1 cellular context compared by ENCODE assay signal in the genomic region with DNA sequence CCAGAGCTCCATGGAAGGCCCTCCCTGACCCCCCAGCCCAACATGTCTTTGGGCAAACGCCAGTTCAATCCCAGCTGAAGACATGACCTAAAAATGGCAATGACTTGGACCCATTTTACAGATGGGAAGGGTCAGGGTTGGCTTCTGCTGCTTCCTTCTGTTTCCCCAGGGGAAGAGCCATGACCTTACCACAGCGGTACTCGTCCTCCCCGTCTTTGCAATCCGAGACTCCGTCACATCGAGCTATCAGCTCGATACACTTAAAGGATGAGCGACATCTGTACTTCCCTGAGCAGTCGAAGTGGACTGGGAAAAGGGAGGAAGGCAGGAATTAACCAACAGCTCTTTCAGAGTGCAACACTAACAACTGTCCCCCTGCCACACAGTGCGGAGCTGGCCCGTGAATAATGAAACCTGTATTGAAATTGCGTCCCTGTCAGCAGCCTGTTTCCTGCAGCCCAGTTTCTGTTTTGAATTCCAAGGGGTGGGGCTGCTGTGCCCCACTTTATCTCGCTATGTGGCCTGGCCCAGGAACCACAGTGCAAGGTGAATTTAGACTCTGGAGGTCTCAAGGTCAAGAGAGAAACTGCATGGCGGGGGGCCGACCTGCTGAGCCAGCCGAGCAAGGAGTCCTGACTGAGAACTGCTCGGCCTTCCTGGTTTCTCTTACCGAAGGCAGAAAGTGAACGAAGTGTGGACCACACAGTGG.
A peak's percentile ranks its signal among the peaks of the same experiment; 100 is the strongest.
TF ChIP-seq lines count a peak whose summit lies in the region.

No MANE protein-coding gene starts in this region.

TF ChIP-seq in HepG2, 621 proteins besides CTCF, POLR2A, EP300 and RAD21 (continued from another document):
- TF ChIP-seq, protein P1, sequence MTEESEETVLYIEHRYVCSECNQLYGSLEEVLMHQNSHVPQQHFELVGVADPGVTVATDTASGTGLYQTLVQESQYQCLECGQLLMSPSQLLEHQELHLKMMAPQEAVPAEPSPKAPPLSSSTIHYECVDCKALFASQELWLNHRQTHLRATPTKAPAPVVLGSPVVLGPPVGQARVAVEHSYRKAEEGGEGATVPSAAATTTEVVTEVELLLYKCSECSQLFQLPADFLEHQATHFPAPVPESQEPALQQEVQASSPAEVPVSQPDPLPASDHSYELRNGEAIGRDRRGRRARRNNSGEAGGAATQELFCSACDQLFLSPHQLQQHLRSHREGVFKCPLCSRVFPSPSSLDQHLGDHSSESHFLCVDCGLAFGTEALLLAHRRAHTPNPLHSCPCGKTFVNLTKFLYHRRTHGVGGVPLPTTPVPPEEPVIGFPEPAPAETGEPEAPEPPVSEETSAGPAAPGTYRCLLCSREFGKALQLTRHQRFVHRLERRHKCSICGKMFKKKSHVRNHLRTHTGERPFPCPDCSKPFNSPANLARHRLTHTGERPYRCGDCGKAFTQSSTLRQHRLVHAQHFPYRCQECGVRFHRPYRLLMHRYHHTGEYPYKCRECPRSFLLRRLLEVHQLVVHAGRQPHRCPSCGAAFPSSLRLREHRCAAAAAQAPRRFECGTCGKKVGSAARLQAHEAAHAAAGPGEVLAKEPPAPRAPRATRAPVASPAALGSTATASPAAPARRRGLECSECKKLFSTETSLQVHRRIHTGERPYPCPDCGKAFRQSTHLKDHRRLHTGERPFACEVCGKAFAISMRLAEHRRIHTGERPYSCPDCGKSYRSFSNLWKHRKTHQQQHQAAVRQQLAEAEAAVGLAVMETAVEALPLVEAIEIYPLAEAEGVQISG (CRISPR knock-in tag; IDR thresholded peaks at IDR 0.05) = peak; percentile 27; the same call in 1 of the 2 replicates
- TF ChIP-seq TGIF2 (CRISPR knock-in tag; IDR thresholded peaks at IDR 0.05) (0 out of 2 replicates have a peak, but pooled peaks have one; percentile 35), SKI (IDR thresholded peaks at IDR 0.05; ENCODE audit: partially characterized antibody) (no peak)
- TF ChIP-seq, protein P2, sequence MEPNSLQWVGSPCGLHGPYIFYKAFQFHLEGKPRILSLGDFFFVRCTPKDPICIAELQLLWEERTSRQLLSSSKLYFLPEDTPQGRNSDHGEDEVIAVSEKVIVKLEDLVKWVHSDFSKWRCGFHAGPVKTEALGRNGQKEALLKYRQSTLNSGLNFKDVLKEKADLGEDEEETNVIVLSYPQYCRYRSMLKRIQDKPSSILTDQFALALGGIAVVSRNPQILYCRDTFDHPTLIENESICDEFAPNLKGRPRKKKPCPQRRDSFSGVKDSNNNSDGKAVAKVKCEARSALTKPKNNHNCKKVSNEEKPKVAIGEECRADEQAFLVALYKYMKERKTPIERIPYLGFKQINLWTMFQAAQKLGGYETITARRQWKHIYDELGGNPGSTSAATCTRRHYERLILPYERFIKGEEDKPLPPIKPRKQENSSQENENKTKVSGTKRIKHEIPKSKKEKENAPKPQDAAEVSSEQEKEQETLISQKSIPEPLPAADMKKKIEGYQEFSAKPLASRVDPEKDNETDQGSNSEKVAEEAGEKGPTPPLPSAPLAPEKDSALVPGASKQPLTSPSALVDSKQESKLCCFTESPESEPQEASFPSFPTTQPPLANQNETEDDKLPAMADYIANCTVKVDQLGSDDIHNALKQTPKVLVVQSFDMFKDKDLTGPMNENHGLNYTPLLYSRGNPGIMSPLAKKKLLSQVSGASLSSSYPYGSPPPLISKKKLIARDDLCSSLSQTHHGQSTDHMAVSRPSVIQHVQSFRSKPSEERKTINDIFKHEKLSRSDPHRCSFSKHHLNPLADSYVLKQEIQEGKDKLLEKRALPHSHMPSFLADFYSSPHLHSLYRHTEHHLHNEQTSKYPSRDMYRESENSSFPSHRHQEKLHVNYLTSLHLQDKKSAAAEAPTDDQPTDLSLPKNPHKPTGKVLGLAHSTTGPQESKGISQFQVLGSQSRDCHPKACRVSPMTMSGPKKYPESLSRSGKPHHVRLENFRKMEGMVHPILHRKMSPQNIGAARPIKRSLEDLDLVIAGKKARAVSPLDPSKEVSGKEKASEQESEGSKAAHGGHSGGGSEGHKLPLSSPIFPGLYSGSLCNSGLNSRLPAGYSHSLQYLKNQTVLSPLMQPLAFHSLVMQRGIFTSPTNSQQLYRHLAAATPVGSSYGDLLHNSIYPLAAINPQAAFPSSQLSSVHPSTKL (CRISPR knock-in tag; IDR thresholded peaks at IDR 0.05) = no peak
